Comparison of ENCODE assay signal across 31 cellular contexts in genomic region chr9:124887832-124888231, GRCh38. TPM values are rescaled to one million over a fixed set of nuclear protein-coding genes. Genes with fewer than 3 reads are reported as not detected.
"Had no signal": no experiment of that assay in that cellular context is flagged by ENCODE, and none has a peak within 500 bp of the region (broad histone marks: within the 10 kb centered on the region; RNA-seq: fewer than 3 reads in every experiment).

No MANE protein-coding gene starts in this region.

- FAIRE-seq: keratinocyte, pancreas, urothelium cell line had no signal

- H3K27me3 ChIP-seq: colonic mucosa, gastrocnemius medialis, neutrophil, pancreas, right atrium auricular region, testis, tibial artery, upper lobe of left lung had no signal

- H3K4me3 ChIP-seq: colonic mucosa, gastrocnemius medialis, mucosa of descending colon, pancreas, right atrium auricular region, testis, tibial artery, upper lobe of left lung had no signal

- H3K4me1 ChIP-seq: colonic mucosa, gastrocnemius medialis, pancreas, right atrium auricular region, testis, tibial artery, upper lobe of left lung had no signal

- ATAC-seq: esophagus mucosa; mucosa of descending colon; naive thymus-derived CD4-positive, alpha-beta T cell; pancreas; stimulated activated effector memory CD8-positive, alpha-beta T cell treated with anti-CD3 and anti-CD28 coated beads, Interleukin-12 subunit alpha, Interleukin-12 subunit beta, amount 100 ng/mL, for 72 hours; stimulated activated naive CD8-positive, alpha-beta T cell treated with anti-CD3 and anti-CD28 coated beads, Interleukin-15, Interleukin-2, amounts not matched to agents 100 U/mL and 50 U/mL, for 24 hours had no signal

- H3K9me3 ChIP-seq: colonic mucosa, gastrocnemius medialis, mucosa of descending colon, neutrophil, pancreas, right atrium auricular region, testis, tibial artery, upper lobe of left lung had no signal

- H3K27ac ChIP-seq: colonic mucosa, epithelial cell of prostate, gastrocnemius medialis, neutrophil, pancreas, right atrium auricular region, testis, tibial artery, upper lobe of left lung had no signal

- DNase-seq: colonic mucosa; effector CD8-positive, alpha-beta T cell; endodermal cell; foreskin fibroblast; gastrocnemius medialis; mesenchymal stem cell; mucosa of descending colon; naive thymus-derived CD4-positive, alpha-beta T cell; nephron progenitor cell; pancreas; stimulated activated CD4-positive, alpha-beta T cell treated with anti-CD3 and anti-CD28 coated beads, Interleukin-2, amount 100 ng/mL, for 24 hours; stimulated activated CD4-positive, alpha-beta T cell treated with anti-CD3 and anti-CD28 coated beads, Interleukin-4, amount 100 ng/mL, for 24 hours; stimulated activated naive CD8-positive, alpha-beta T cell treated with anti-CD3 and anti-CD28 coated beads, Interleukin-15, Interleukin-2, amounts not matched to agents 100 U/mL and 50 U/mL, for 24 hours; testis; tibial artery; upper lobe of left lung had no signal

RNA-seq across cellular contexts. Expression of gene WDR38, which starts 34.6 kb away (rescaled TPM):
- total RNA-seq: chondrocyte; colonic mucosa; endodermal cell; esophagus mucosa; gastrocnemius medialis; glomerular endothelial cell; liver; lung microvascular endothelial cell; mesothelial cell of epicardium; mucosa of descending colon; naive thymus-derived CD4-positive, alpha-beta T cell; progenitor cell of endocrine pancreas; right atrium auricular region; sciatic nerve; skeletal muscle tissue had no signal
- polyA plus RNA-seq: keratinocyte; liver; naive thymus-derived CD4-positive, alpha-beta T cell; pancreas had no signal
